ENCODE assay signal across 10 cellular contexts in the genomic region with DNA sequence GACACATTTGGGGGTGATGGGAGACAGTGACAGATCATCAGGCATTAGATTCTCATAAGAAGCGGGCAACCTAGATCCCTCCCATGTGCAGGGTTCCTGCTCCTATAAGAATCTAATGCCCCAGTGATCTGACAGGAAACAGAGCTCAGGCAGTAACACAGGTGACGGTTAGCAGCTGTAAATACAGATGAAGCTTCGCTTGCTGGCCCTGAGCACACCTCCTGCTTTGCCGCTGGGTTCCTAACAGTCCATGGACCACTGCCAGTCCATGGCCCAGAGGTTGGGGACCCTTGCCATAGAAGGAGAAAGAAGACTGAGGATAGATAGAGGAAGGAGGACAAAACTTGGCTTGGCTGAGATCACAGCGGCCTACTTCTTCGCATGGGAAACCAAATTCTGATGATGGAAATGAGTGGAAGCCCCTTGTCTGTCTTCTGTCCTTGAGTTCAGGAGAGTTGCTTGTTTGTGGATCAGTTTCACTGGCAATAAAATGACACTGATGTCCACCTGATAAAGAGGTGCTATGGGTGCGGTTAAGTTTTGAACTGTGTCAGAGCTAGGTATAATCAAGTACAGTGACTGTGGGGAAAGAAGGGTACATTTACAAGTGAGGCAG. TPM values are rescaled to one million over a fixed set of nuclear protein-coding genes. Genes with fewer than 3 reads are reported as not detected.
DNase-seq lines count a peak whose midpoint lies in the region; ATAC-seq and TF ChIP-seq lines count a peak whose summit lies in the region.
"Had no signal": no experiment of that assay in that cellular context is flagged by ENCODE, and none has a peak within 500 bp of the region (broad histone marks: within the 10 kb centered on the region; RNA-seq: fewer than 3 reads in every experiment).

No MANE protein-coding gene starts in this region.

- no peaks in the 10 kb centered on the region for H3K27me3 Mint-ChIP-seq in CD4-positive, CD25-positive, alpha-beta regulatory T cell
- no peaks in the 10 kb centered on the region for H3K27me3 Mint-ChIP-seq in activated T-helper 17 cell treated with anti-CD3 and anti-CD28 coated beads, Interleukin-2, amount 50 U/mL, for 72 hours

- no peaks in the 10 kb centered on the region for H3K27me3 ChIP-seq in CD4-positive, CD25-positive, alpha-beta regulatory T cell (ENCODE audit: control insufficient read depth, insufficient read depth, low read length)
- no peaks in the 10 kb centered on the region for H3K27me3 ChIP-seq in adrenal gland

- peaks cover 65% of the 10 kb centered on the region for H3K4me1 ChIP-seq in CD4-positive, CD25-positive, alpha-beta regulatory T cell (ENCODE audit: control insufficient read depth, insufficient read depth, low read length, poor library complexity, severe bottlenecking)
- peaks cover 4 to 26% of the 10 kb centered on the region in 2 donors for H3K4me1 ChIP-seq in adrenal gland (replicated peaks in 1 of 2)

- peak overlapping the region; percentile 90 to 100 (median 96) for H3K27ac Mint-ChIP-seq in CD4-positive, CD25-positive, alpha-beta regulatory T cell
- H3K27ac Mint-ChIP-seq in activated T-helper 17 cell treated with anti-CD3 and anti-CD28 coated beads, Interleukin-2, amount 50 U/mL, for 72 hours: peak overlapping the region; percentile 96
- H3K27ac Mint-ChIP-seq: WTC11 had no signal

- H3K4me1 Mint-ChIP-seq in CD4-positive, CD25-positive, alpha-beta regulatory T cell: peaks cover 30 to 67% (median 46%) of the 10 kb centered on the region in 4 donors
- H3K4me1 Mint-ChIP-seq in activated T-helper 17 cell treated with anti-CD3 and anti-CD28 coated beads, Interleukin-2, amount 50 U/mL, for 72 hours: peaks cover 32% of the 10 kb centered on the region

- in situ Hi-C loops in GM18951 (cut with MboI; ENCODE audit: low sequenced_read_pairs, unreplicated experiment): no loop called here

- peak; percentile 30 to 35 for ATAC-seq in CD4-positive, CD25-positive, alpha-beta regulatory T cell (ENCODE audit: low read depth in 2 of 2)
- ATAC-seq in HG03066 (IDR thresholded peaks at IDR 0.05; ENCODE audit: low read depth, unreplicated experiment): peak; percentile 20
- ATAC-seq in activated T-helper 17 cell treated with anti-CD3 and anti-CD28 coated beads, Interleukin-2, amount 50 U/mL, for 72 hours (replicated peaks): peak; percentile 25
- ATAC-seq: WTC11 had no signal

- DNase-seq in CD4-positive, CD25-positive, alpha-beta regulatory T cell: peak in 2 of 3 donors; percentile 41 to 75
- DNase-seq in adrenal gland: no peak
- DNase-seq in head of caudate nucleus: no peak
- DNase-seq in AG08396 (ENCODE audit: low spot score): no peak
- no peak for DNase-seq in SK-N-DZ (ENCODE audit: low spot score)
- DNase-seq: dermis blood vessel endothelial cell had no signal

- peaks cover 0 to under 1% of the 10 kb centered on the region in 2 experiments for H3K9me3 ChIP-seq in CD4-positive, CD25-positive, alpha-beta regulatory T cell (ENCODE audit: control insufficient read depth in 2 of 2, low read length in 2 of 2)
- no peaks in the 10 kb centered on the region for H3K9me3 ChIP-seq in adrenal gland (replicated peaks in 1 of 3)

- peak overlapping the region; percentile 87 for H3K27ac ChIP-seq in CD4-positive, CD25-positive, alpha-beta regulatory T cell (ENCODE audit: insufficient read depth, low read length, poor library complexity, severe bottlenecking)
- no peak overlapping the region for H3K27ac ChIP-seq in adrenal gland

- H3K4me3 ChIP-seq in CD4-positive, CD25-positive, alpha-beta regulatory T cell (ENCODE audit: low read depth, low read length): peak overlapping the region; percentile 90
- H3K4me3 ChIP-seq in adrenal gland: no peak overlapping the region

- peak overlapping the region; percentile 86 to 97 (median 94) for H3K4me3 Mint-ChIP-seq in CD4-positive, CD25-positive, alpha-beta regulatory T cell
- peak overlapping the region; percentile 93 for H3K4me3 Mint-ChIP-seq in activated T-helper 17 cell treated with anti-CD3 and anti-CD28 coated beads, Interleukin-2, amount 50 U/mL, for 72 hours

- H3K36me3 Mint-ChIP-seq in CD4-positive, CD25-positive, alpha-beta regulatory T cell: peaks cover 10% of the 10 kb centered on the region
- peaks cover 60% of the 10 kb centered on the region for H3K36me3 Mint-ChIP-seq in activated T-helper 17 cell treated with anti-CD3 and anti-CD28 coated beads, Interleukin-2, amount 50 U/mL, for 72 hours (ENCODE audit: low read depth)

- TF ChIP-seq POLR2A in GM18951 (IDR thresholded peaks at IDR 0.05; ENCODE audit: extremely low read depth, insufficient read depth, insufficient read length) (peak; percentile 60), adrenal gland (IDR thresholded peaks at IDR 0.05) (no peak)

- 92 to 96% (median 95%) methylated on average over 7 of the region's 7 CpGs for WGBS in adrenal gland, 4 donors

- no peak for TF ChIP-seq CTCF in adrenal gland (IDR thresholded peaks at IDR 0.05)

- intact Hi-C loops in adrenal gland (cut with DNase I): no loop called here
- intact Hi-C loops in head of caudate nucleus (cut with DNase I): no loop called here

- peaks cover 1% of the 10 kb centered on the region for H3K36me3 ChIP-seq in CD4-positive, CD25-positive, alpha-beta regulatory T cell (ENCODE audit: control insufficient read depth, insufficient read depth, low read length)
- no peaks in the 10 kb centered on the region for H3K36me3 ChIP-seq in adrenal gland (replicated peaks in 1 of 2)

- peaks cover 0 to 2% (median 0%) of the 10 kb centered on the region in 7 donors for H3K9me3 Mint-ChIP-seq in CD4-positive, CD25-positive, alpha-beta regulatory T cell
- H3K9me3 Mint-ChIP-seq in activated T-helper 17 cell treated with anti-CD3 and anti-CD28 coated beads, Interleukin-2, amount 50 U/mL, for 72 hours: no peaks in the 10 kb centered on the region

RNA-seq across cellular contexts. Expression of gene TIFA, which starts 1.7 kb away (rescaled TPM):
- 32.1 TPM for total RNA-seq in CD4-positive, CD25-positive, alpha-beta regulatory T cell
- polyA plus RNA-seq in CD4-positive, CD25-positive, alpha-beta regulatory T cell: 10 to 100 TPM; 51.3 to 82.3 (median 63.9) TPM
- total RNA-seq in activated T-helper 17 cell treated with anti-CD3 and anti-CD28 coated beads, Interleukin-2, amount 50 U/mL, for 72 hours: 100 to 1,000 TPM in 1 of 2 donors, 10 to 100 TPM in 1; 53.6 to 108 TPM
- total RNA-seq in adrenal gland: 10 to 100 TPM in 4 of 8 donors, 1 to 10 TPM in 3, under 1 TPM in 1; 0.54 to 20.5 (median 11.7) TPM
- polyA plus RNA-seq in adrenal gland: 1 to 10 TPM; 2.2 to 6.7 (median 2.2) TPM
- polyA plus RNA-seq in SK-N-DZ (2014; cell fraction: cytosol; rRNA removed): 7.9 and 12.0 TPM in 2 replicates
- 6.2 and 7.2 TPM in 2 replicates for polyA plus RNA-seq in SK-N-DZ (2014; cell fraction: nucleus; rRNA removed)

RNA-seq across cellular contexts. Expression of gene ALPK1, which starts 9.8 kb away (rescaled TPM):
- 6.2 TPM for total RNA-seq in CD4-positive, CD25-positive, alpha-beta regulatory T cell
- polyA plus RNA-seq in CD4-positive, CD25-positive, alpha-beta regulatory T cell: 1 to 10 TPM in 2 of 4 donors, under 1 TPM in 2; 0.23 to 1.4 (median 0.69) TPM
- 10 to 100 TPM; 15.7 to 55.3 TPM for total RNA-seq in activated T-helper 17 cell treated with anti-CD3 and anti-CD28 coated beads, Interleukin-2, amount 50 U/mL, for 72 hours
- 10 to 100 TPM in 7 of 8 donors, 1 to 10 TPM in 1; 6.0 to 50.4 (median 20.2) TPM for total RNA-seq in adrenal gland
- 10 to 100 TPM in 2 of 3 donors, 1 to 10 TPM in 1; 6.8 to 13.8 (median 13.2) TPM for polyA plus RNA-seq in adrenal gland
- 0.93 and 4.7 TPM in 2 replicates for polyA plus RNA-seq in SK-N-DZ (2014; cell fraction: cytosol; rRNA removed)
- 0.64 and 1.8 TPM in 2 replicates for polyA plus RNA-seq in SK-N-DZ (2014; cell fraction: nucleus; rRNA removed)

RNA-seq across cellular contexts. Expression of gene AP1AR, which starts 55.8 kb away (rescaled TPM):
- total RNA-seq in CD4-positive, CD25-positive, alpha-beta regulatory T cell: 10.9 TPM
- polyA plus RNA-seq in CD4-positive, CD25-positive, alpha-beta regulatory T cell: 10 to 100 TPM; 19.2 to 20.7 (median 19.6) TPM
- 10 to 100 TPM in 1 of 2 donors, 1 to 10 TPM in 1; 9.1 to 23.1 TPM for total RNA-seq in activated T-helper 17 cell treated with anti-CD3 and anti-CD28 coated beads, Interleukin-2, amount 50 U/mL, for 72 hours
- total RNA-seq in adrenal gland: 10 to 100 TPM; 13.1 to 30.1 (median 19.6) TPM
- 10 to 100 TPM in 1 of 3 donors, 1 to 10 TPM in 2; 7.3 to 27.5 (median 8.0) TPM for polyA plus RNA-seq in adrenal gland
- polyA plus RNA-seq in SK-N-DZ (2014; cell fraction: cytosol; rRNA removed): 32.9 and 35.0 TPM in 2 replicates
- 27.6 and 42.1 TPM in 2 replicates for polyA plus RNA-seq in SK-N-DZ (2014; cell fraction: nucleus; rRNA removed)

Comparison
In these comparisons a context has a peak if more than half of its experiments do, and no peak if none do; other contexts are left out.
1. DNase-seq: peak in CD4-positive, CD25-positive, alpha-beta regulatory T cell (2 of 3); none in adrenal gland (0 of 7), head of caudate nucleus (0 of 42), AG08396 (single experiment) and SK-N-DZ (single experiment).
2. Peak in every context shown above with its lines, with median percentiles within 50 percentile points of each other: ATAC-seq.